16 cellular contexts compared by ENCODE assay signal in the genomic region with DNA sequence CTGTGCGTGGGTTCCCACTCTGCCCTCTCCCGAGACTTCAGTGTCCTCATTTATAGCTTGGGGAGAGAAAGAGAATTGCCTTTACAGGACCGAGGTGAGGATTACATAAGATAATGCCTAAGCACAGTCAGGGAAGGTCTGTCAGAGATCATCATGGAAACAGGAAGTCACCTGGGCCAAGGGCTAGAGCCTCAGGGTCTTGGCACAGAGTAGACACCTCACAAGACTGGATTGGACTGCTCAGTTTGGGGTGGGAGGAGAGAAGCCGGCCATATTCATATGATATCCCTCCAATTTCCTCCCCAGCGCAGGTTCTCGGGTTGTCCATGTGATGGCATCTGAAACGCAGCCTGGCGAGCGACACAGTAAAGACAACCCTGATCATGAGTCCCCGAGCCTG. TPM values are rescaled to one million over a fixed set of nuclear protein-coding genes. Genes with fewer than 3 reads are reported as not detected.
A peak's percentile ranks its signal among the peaks of the same experiment; 100 is the strongest.
DNase-seq lines count a peak whose midpoint lies in the region; ATAC-seq, FAIRE-seq and TF ChIP-seq lines count a peak whose summit lies in the region.
"Had no signal": no experiment of that assay in that cellular context is flagged by ENCODE, and none has a peak within 500 bp of the region (broad histone marks: within the 10 kb centered on the region; RNA-seq: fewer than 3 reads in every experiment).

No MANE protein-coding gene starts in this region.

- H3K27me3 Mint-ChIP-seq in CD8-positive, alpha-beta memory T cell: peaks cover 12 to 23% of the 10 kb centered on the region in 2 donors

- no peaks in the 10 kb centered on the region for H3K36me3 ChIP-seq in CD8-positive, alpha-beta memory T cell (ENCODE audit: insufficient read depth, low read length)
- H3K36me3 ChIP-seq in Peyer's patch (no peaks in the 10 kb centered on the region), keratinocyte (ENCODE audit: control insufficient read depth in 2 of 2, extremely low read depth in 1 of 2, insufficient read depth in 2 of 2, low read length in 2 of 2) (no peaks in the 10 kb centered on the region)
- H3K36me3 ChIP-seq: HAP-1 had no signal

- POLR2A ChIA-PET in CD8-positive, alpha-beta memory T cell (lab: Charles Lee): no interaction called here

- H3K36me3 Mint-ChIP-seq in CD8-positive, alpha-beta memory T cell: no peaks in the 10 kb centered on the region

- H3K9me3 Mint-ChIP-seq in CD8-positive, alpha-beta memory T cell: no peaks in the 10 kb centered on the region

- H3K9me1 ChIP-seq in keratinocyte (ENCODE audit: control insufficient read depth, extremely low read depth, insufficient read depth, low read length): no peaks in the 10 kb centered on the region

- H3K9me3 ChIP-seq in CD8-positive, alpha-beta memory T cell (ENCODE audit: low read length): no peaks in the 10 kb centered on the region
- no peaks in the 10 kb centered on the region for H3K9me3 ChIP-seq in Peyer's patch
- H3K9me3 ChIP-seq in keratinocyte (ENCODE audit: control insufficient read depth, low read depth, low read length): no peaks in the 10 kb centered on the region
- H3K9me3 ChIP-seq: HAP-1, psoas muscle had no signal

- dilution Hi-C loops in keratinocyte (cut with MboI; ENCODE audit: extremely low pct_ligation_motif_present, low sequenced_read_pairs): no loop called here

- peaks cover 63 to 78% (median 64%) of the 10 kb centered on the region in 3 donors for H3K4me1 Mint-ChIP-seq in CD8-positive, alpha-beta memory T cell

- no peak overlapping the region for H3K9ac ChIP-seq in keratinocyte (ENCODE audit: control insufficient read depth, extremely low read depth, insufficient read depth, low read length)

- ATAC-seq in HG03159 (IDR thresholded peaks at IDR 0.05; ENCODE audit: unreplicated experiment): no peak

- peak overlapping the region; percentile 72 for H3K4me2 ChIP-seq in keratinocyte (ENCODE audit: control insufficient read depth, extremely low read depth, insufficient read depth, low read depth, low read length)

- H3K27ac Mint-ChIP-seq in CD8-positive, alpha-beta memory T cell: peak overlapping the region; percentile 72 to 94 (median 88)

- H3K4me3 Mint-ChIP-seq in CD8-positive, alpha-beta memory T cell: peak overlapping the region; percentile 59 to 92 (median 88)

- no peaks in the 10 kb centered on the region for H3K79me2 ChIP-seq in keratinocyte (ENCODE audit: control insufficient read depth, insufficient read depth, low read length)

- H3K4me3 ChIP-seq in CD8-positive, alpha-beta memory T cell (ENCODE audit: low read length): peak overlapping the region; percentile 36
- H3K4me3 ChIP-seq in Peyer's patch: peak overlapping the region in 1 of 4 donors; percentile 10
- H3K4me3 ChIP-seq in keratinocyte (ENCODE audit: control insufficient read depth in 2 of 3, extremely low read depth in 1 of 3, insufficient read depth in 2 of 3, low read depth in 1 of 3, low read length in 3 of 3): peak overlapping the region in 1 of 3 experiments; percentile 47
- H3K4me3 ChIP-seq: HAP-1, psoas muscle had no signal

- DNase-seq in CD8-positive, alpha-beta memory T cell: no peak
- peak in 2 of 3 donors; percentile 58 to 65 for DNase-seq in Peyer's patch
- no peak for DNase-seq in keratinocyte (ENCODE audit: low read depth, low spot score)
- DNase-seq in glomerular visceral epithelial cell (ENCODE audit: extremely low spot score): no peak
- no peak for DNase-seq in D721Med (ENCODE audit: insufficient read length, low spot score)
- no peak for DNase-seq in NCI-H446 (lab: John Stamatoyannopoulos, UW)
- DNase-seq: activated effector memory CD4-positive, alpha-beta T cell treated with anti-CD3 and anti-CD28 coated beads, Interleukin-2, amount 50 U/mL, for 16 hours; erythroblast; mammary epithelial cell; psoas muscle; stimulated activated CD4-positive, alpha-beta T cell treated with anti-CD3 and anti-CD28 coated beads, Interleukin-2, amount 100 ng/mL, for 48 hours had no signal

- H2AFZ ChIP-seq in keratinocyte (ENCODE audit: control insufficient read depth, low read length): peak overlapping the region; percentile 47

- FAIRE-seq in keratinocyte (lab: Jason Lieb, UNC) (peak; percentile 78), D721Med (lab: Jason Lieb, UNC) (no peak)

- H3K27ac ChIP-seq in CD8-positive, alpha-beta memory T cell (ENCODE audit: low read depth, low read length): peak overlapping the region; percentile 38
- peak overlapping the region in 2 of 4 donors; percentile 71 to 83 for H3K27ac ChIP-seq in Peyer's patch
- no peak overlapping the region for H3K27ac ChIP-seq in keratinocyte (ENCODE audit: control insufficient read depth, insufficient read depth, low read length)
- H3K27ac ChIP-seq: C4-2B, psoas muscle had no signal

- H3K27me3 ChIP-seq in CD8-positive, alpha-beta memory T cell (ENCODE audit: insufficient read depth, low read length, poor library complexity, severe bottlenecking): no peaks in the 10 kb centered on the region
- H3K27me3 ChIP-seq in Peyer's patch (no peaks in the 10 kb centered on the region), keratinocyte (ENCODE audit: control insufficient read depth, extremely low read depth, insufficient read depth, low read length) (peaks cover 14% of the 10 kb centered on the region)

- in situ Hi-C loops in GM18951 (cut with MboI; ENCODE audit: low sequenced_read_pairs, unreplicated experiment): no loop called here

- CTCF ChIA-PET in CD8-positive, alpha-beta memory T cell (lab: Charles Lee): interaction anchor here (0.6 to 1.8 kb wide), 4 partner anchors 15 to 137 kb away, joined by 3 to 6 read pairs (median 3); a partner anchor contains a TSS

- peaks cover 69% of the 10 kb centered on the region for H3K4me1 ChIP-seq in CD8-positive, alpha-beta memory T cell (ENCODE audit: insufficient read depth, low read length)
- H3K4me1 ChIP-seq in Peyer's patch: peaks cover 0 to 14% (median 3%) of the 10 kb centered on the region in 4 donors
- H3K4me1 ChIP-seq in keratinocyte (ENCODE audit: control insufficient read depth, extremely low read depth, insufficient read depth, low read length): peaks cover 14% of the 10 kb centered on the region
- H3K4me1 ChIP-seq: HAP-1, psoas muscle had no signal

- no peaks in the 10 kb centered on the region for H4K20me1 ChIP-seq in keratinocyte (ENCODE audit: control insufficient read depth, extremely low read depth, insufficient read depth, low read length)

- TF ChIP-seq CTCF in Peyer's patch (IDR thresholded peaks at IDR 0.05) (no peak), keratinocyte (optimal IDR thresholded peaks at IDR 0.05 in 1 of 3, IDR thresholded peaks at IDR 0.05 in 1 of 3, conservative IDR thresholded peaks at IDR 0.05 in 1 of 3; ENCODE audit: extremely low read depth in 1 of 3, insufficient read depth in 2 of 3, low read length in 3 of 3) (peak in 1 of 3 experiments; percentile 19), D721Med (IDR thresholded peaks at IDR 0.05; ENCODE audit: insufficient read depth, missing control alignments) (no peak)

- TF ChIP-seq POLR2A in GM18951 (IDR thresholded peaks at IDR 0.05; ENCODE audit: extremely low read depth, insufficient read depth, insufficient read length) (peak; percentile 28), Peyer's patch (IDR thresholded peaks at IDR 0.05) (no peak)

RNA-seq across cellular contexts. Expression of a gene that starts 3.8 kb away (rescaled TPM):
- under 1 TPM; 0.18 to 0.20 TPM for total RNA-seq in CD8-positive, alpha-beta memory T cell
- 5.3 TPM for polyA plus RNA-seq in CD8-positive, alpha-beta memory T cell
- total RNA-seq in Peyer's patch: 10 to 100 TPM in 1 of 4 donors, under 1 TPM in 2, not detected in 1; 0.54 to 13.2 (median 0.66) TPM
- not detected in 3 replicates for polyA plus RNA-seq in keratinocyte
- not detected for polyA plus RNA-seq in keratinocyte (2011; ENCODE audit: low read depth)
- not detected in 2 replicates for polyA plus RNA-seq in keratinocyte (2011; cell fraction: cytosol; rRNA removed)
- polyA plus RNA-seq in keratinocyte (2011; cell fraction: nucleus; rRNA removed): not detected in 2 replicates
- polyA plus RNA-seq in keratinocyte (2012; ENCODE audit: low replicate concordance): not detected in 2 replicates
- polyA minus RNA-seq in keratinocyte: not detected in 3 replicates
- not detected for polyA minus RNA-seq in keratinocyte (2011; cell fraction: cytosol; rRNA and poly(A)+ RNA removed)
- polyA minus RNA-seq in keratinocyte (2011; cell fraction: nucleus; rRNA and poly(A)+ RNA removed): not detected in 2 replicates
- total RNA-seq: cardiac septum, mammary epithelial cell had no signal
- polyA plus RNA-seq: mammary epithelial cell had no signal

RNA-seq across cellular contexts. Expression of a gene that starts 41.3 kb away (rescaled TPM):
- total RNA-seq in CD8-positive, alpha-beta memory T cell: 10 to 100 TPM; 14.1 to 15.7 TPM
- 17.2 TPM for polyA plus RNA-seq in CD8-positive, alpha-beta memory T cell
- total RNA-seq in Peyer's patch: 100 to 1,000 TPM in 2 of 4 donors, 10 to 100 TPM in 2; 47.9 to 182 (median 107) TPM
- polyA plus RNA-seq in keratinocyte: 9.0 to 11.9 TPM (median 10.3 TPM) in 3 replicates
- polyA plus RNA-seq in keratinocyte (2011; ENCODE audit: low read depth): 4.3 TPM
- polyA plus RNA-seq in keratinocyte (2011; cell fraction: cytosol; rRNA removed): 6.0 and 11.0 TPM in 2 replicates
- 13.6 and 14.2 TPM in 2 replicates for polyA plus RNA-seq in keratinocyte (2011; cell fraction: nucleus; rRNA removed)
- polyA plus RNA-seq in keratinocyte (2012; ENCODE audit: low replicate concordance): 4.7 and 6.4 TPM in 2 replicates
- polyA minus RNA-seq in keratinocyte: 2.3 to 7.5 TPM (median 6.6 TPM) in 3 replicates
- 8.1 TPM for polyA minus RNA-seq in keratinocyte (2011; cell fraction: cytosol; rRNA and poly(A)+ RNA removed)
- polyA minus RNA-seq in keratinocyte (2011; cell fraction: nucleus; rRNA and poly(A)+ RNA removed): 6.2 and 9.5 TPM in 2 replicates

RNA-seq across cellular contexts. Expression of a gene that starts 50.2 kb away (rescaled TPM):
- 100 to 1,000 TPM; 149 to 157 TPM for total RNA-seq in CD8-positive, alpha-beta memory T cell
- 123 TPM for polyA plus RNA-seq in CD8-positive, alpha-beta memory T cell
- total RNA-seq in Peyer's patch: 100 to 1,000 TPM in 2 of 4 donors, 10 to 100 TPM in 2; 77.9 to 157 (median 104) TPM
- 62.7 to 87.1 TPM (median 74.3 TPM) in 3 replicates for polyA plus RNA-seq in keratinocyte
- 342 TPM for polyA plus RNA-seq in keratinocyte (2011; ENCODE audit: low read depth)
- 44.9 and 66.7 TPM in 2 replicates for polyA plus RNA-seq in keratinocyte (2011; cell fraction: cytosol; rRNA removed)
- 69.6 and 101 TPM in 2 replicates for polyA plus RNA-seq in keratinocyte (2011; cell fraction: nucleus; rRNA removed)
- polyA plus RNA-seq in keratinocyte (2012; ENCODE audit: low replicate concordance): 63.3 and 67.1 TPM in 2 replicates
- 9.2 to 66.4 TPM (median 56.3 TPM) in 3 replicates for polyA minus RNA-seq in keratinocyte
- polyA minus RNA-seq in keratinocyte (2011; cell fraction: cytosol; rRNA and poly(A)+ RNA removed): 60.0 TPM
- 34.6 and 41.4 TPM in 2 replicates for polyA minus RNA-seq in keratinocyte (2011; cell fraction: nucleus; rRNA and poly(A)+ RNA removed)

Comparison
In these comparisons a context has a peak if more than half of its experiments do, and no peak if none do; other contexts are left out.
1. DNase-seq: peak in Peyer's patch (2 of 3); none in CD8-positive, alpha-beta memory T cell (0 of 5), keratinocyte (single experiment), glomerular visceral epithelial cell (single experiment), D721Med (single experiment) and NCI-H446 (0 of 2).